ENCODE assay signal across 32 cellular contexts in genomic region chr2:129465045-129465444, GRCh38.
"Had no signal": no experiment of that assay in that cellular context is flagged by ENCODE, and none has a peak within 500 bp of the region (broad histone marks: within the 10 kb centered on the region; RNA-seq: fewer than 3 reads in every experiment).

No MANE protein-coding gene starts in this region.

- H3K9me3 Mint-ChIP-seq: activated B cell treated with CpG ODN at 0.5 μM for 24 hours; activated naive CD4-positive, alpha-beta T cell treated with anti-CD3 and anti-CD28 coated beads for 36 hours; activated naive CD8-positive, alpha-beta T cell treated with anti-CD3 and anti-CD28 coated beads for 36 hours; activated naive CD8-positive, alpha-beta T cell treated with anti-CD3 and anti-CD28 coated beads, Interleukin-2, amount 50 U/mL, for 24 hours; activated T-helper 1 cell treated with anti-CD3 and anti-CD28 coated beads, Interleukin-12 subunit alpha, Interleukin-12 subunit beta, Interleukin-2, Interleukin-4 antibody, amounts not matched to agents 30 ng/mL and 10 ng/mL and 1 ng/mL, durations not matched to agents 14 hours and 24 hours and 36 hours; activated T-helper 2 cell treated with anti-CD3 and anti-CD28 coated beads, Interferon-gamma antibody, Interleukin-2, Interleukin-4, amounts not matched to agents 10 μg/mL and 5 μg/mL and 100 μg/mL, durations not matched to agents 14 hours and 24 hours and 36 hours; T-helper 2 cell treated with Interferon-gamma antibody and Interleukin-4, amounts not matched to agents 5 μg/mL and 100 μg/mL, for 36 hours had no signal

- H3K4me3 Mint-ChIP-seq: activated B cell treated with CpG ODN at 0.5 μM for 24 hours; activated CD4-positive, alpha-beta memory T cell treated with anti-CD3 and anti-CD28 coated beads, Interleukin-2, amount 10 ng/mL, durations not matched to agents 7 days and 5 days; activated naive CD4-positive, alpha-beta T cell treated with anti-CD3 and anti-CD28 coated beads for 36 hours; activated naive CD4-positive, alpha-beta T cell treated with anti-CD3 and anti-CD28 coated beads, Interleukin-2, amount 50 U/mL, for 24 hours; activated naive CD8-positive, alpha-beta T cell treated with anti-CD3 and anti-CD28 coated beads for 36 hours; activated naive CD8-positive, alpha-beta T cell treated with anti-CD3 and anti-CD28 coated beads, Interleukin-2, amount 50 U/mL, for 24 hours; activated T-helper 1 cell treated with anti-CD3 and anti-CD28 coated beads, Interleukin-12 subunit alpha, Interleukin-12 subunit beta, Interleukin-2, Interleukin-4 antibody, amounts not matched to agents 30 ng/mL and 10 ng/mL and 1 ng/mL, durations not matched to agents 14 hours and 24 hours and 36 hours; effector memory CD8-positive, alpha-beta T cell; T-helper 17 cell; T-helper 2 cell treated with Interferon-gamma antibody and Interleukin-4, amounts not matched to agents 5 μg/mL and 100 μg/mL, for 36 hours had no signal

- H3K27ac ChIP-seq: adrenal gland, body of pancreas, esophagus squamous epithelium, gastroesophageal sphincter, WERI-Rb-1 had no signal

- H3K36me3 Mint-ChIP-seq: activated naive CD4-positive, alpha-beta T cell treated with anti-CD3 and anti-CD28 coated beads, Interleukin-2, amount 50 U/mL, for 24 hours; activated naive CD8-positive, alpha-beta T cell treated with anti-CD3 and anti-CD28 coated beads for 36 hours had no signal

- ATAC-seq: activated CD4-positive, CD25-positive, alpha-beta regulatory T cell treated with anti-CD3 and anti-CD28 coated beads, Interleukin-2, amount 50 U/mL, for 24 hours; activated naive CD8-positive, alpha-beta T cell treated with anti-CD3 and anti-CD28 coated beads, Interleukin-2, amount 50 U/mL, for 24 hours; body of pancreas; effector memory CD8-positive, alpha-beta T cell; gastroesophageal sphincter; T-helper 17 cell had no signal

- H3K4me1 ChIP-seq: adrenal gland, body of pancreas, esophagus squamous epithelium, gastroesophageal sphincter had no signal

- H3K27me3 Mint-ChIP-seq: activated B cell treated with CpG ODN at 0.5 μM for 24 hours; activated CD4-positive, alpha-beta memory T cell treated with anti-CD3 and anti-CD28 coated beads, Interleukin-2, amount 10 ng/mL, durations not matched to agents 7 days and 5 days; activated naive CD4-positive, alpha-beta T cell treated with anti-CD3 and anti-CD28 coated beads, Interleukin-2, amount 50 U/mL, for 24 hours; activated naive CD8-positive, alpha-beta T cell treated with anti-CD3 and anti-CD28 coated beads, Interleukin-2, amount 50 U/mL, for 24 hours; effector memory CD8-positive, alpha-beta T cell; T-helper 17 cell had no signal

- H3K9me3 ChIP-seq: adrenal gland, body of pancreas, esophagus squamous epithelium, gastroesophageal sphincter had no signal

- H3K36me3 ChIP-seq: adrenal gland, esophagus squamous epithelium, gastroesophageal sphincter, WERI-Rb-1 had no signal

- H3K27ac Mint-ChIP-seq: activated B cell treated with CpG ODN at 0.5 μM for 24 hours; activated CD4-positive, alpha-beta memory T cell treated with anti-CD3 and anti-CD28 coated beads, Interleukin-2, amount 10 ng/mL, durations not matched to agents 7 days and 5 days; activated naive CD4-positive, alpha-beta T cell treated with anti-CD3 and anti-CD28 coated beads for 36 hours; activated naive CD4-positive, alpha-beta T cell treated with anti-CD3 and anti-CD28 coated beads, Interleukin-2, amount 50 U/mL, for 24 hours; activated naive CD8-positive, alpha-beta T cell treated with anti-CD3 and anti-CD28 coated beads for 36 hours; activated naive CD8-positive, alpha-beta T cell treated with anti-CD3 and anti-CD28 coated beads, Interleukin-2, amount 50 U/mL, for 24 hours; activated T-helper 1 cell treated with anti-CD3 and anti-CD28 coated beads, Interleukin-12 subunit alpha, Interleukin-12 subunit beta, Interleukin-2, Interleukin-4 antibody, amounts not matched to agents 30 ng/mL and 10 ng/mL and 1 ng/mL, durations not matched to agents 14 hours and 24 hours and 36 hours; activated T-helper 2 cell treated with anti-CD3 and anti-CD28 coated beads, Interferon-gamma antibody, Interleukin-2, Interleukin-4, amounts not matched to agents 10 μg/mL and 5 μg/mL and 100 μg/mL, durations not matched to agents 14 hours and 24 hours and 36 hours; effector memory CD8-positive, alpha-beta T cell; T-helper 17 cell; T-helper 2 cell treated with Interferon-gamma antibody and Interleukin-4, amounts not matched to agents 5 μg/mL and 100 μg/mL, for 36 hours had no signal

- H3K4me1 Mint-ChIP-seq: activated B cell treated with CpG ODN at 0.5 μM for 24 hours; activated CD4-positive, alpha-beta memory T cell treated with anti-CD3 and anti-CD28 coated beads, Interleukin-2, amount 10 ng/mL, durations not matched to agents 7 days and 5 days; activated naive CD4-positive, alpha-beta T cell treated with anti-CD3 and anti-CD28 coated beads, Interleukin-2, amount 50 U/mL, for 24 hours; activated naive CD8-positive, alpha-beta T cell treated with anti-CD3 and anti-CD28 coated beads for 36 hours; activated naive CD8-positive, alpha-beta T cell treated with anti-CD3 and anti-CD28 coated beads, Interleukin-2, amount 50 U/mL, for 24 hours; T-helper 17 cell had no signal

- H3K27me3 ChIP-seq: adrenal gland, body of pancreas, esophagus squamous epithelium, gastroesophageal sphincter had no signal

- H3K4me3 ChIP-seq: adrenal gland, body of pancreas, esophagus squamous epithelium, gastroesophageal sphincter had no signal

- DNase-seq: activated B cell treated with CpG ODN at 0.5 μM for 24 hours; activated CD4-positive, alpha-beta memory T cell treated with anti-CD3 and anti-CD28 coated beads, Interleukin-2, amount 10 ng/mL, durations not matched to agents 7 days and 5 days; activated CD4-positive, alpha-beta T cell treated with anti-CD3 and anti-CD28 coated beads for 48 hours; activated CD4-positive, alpha-beta T cell treated with anti-CD3 and anti-CD28 coated beads, Interleukin-2, amount 50 U/mL, for 4 hours; activated CD8-positive, alpha-beta memory T cell treated with anti-CD3 and anti-CD28 coated beads for 24 hours; activated effector memory CD4-positive, alpha-beta T cell treated with anti-CD3 and anti-CD28 coated beads, Interleukin-2, amount 50 U/mL, for 16 hours; activated naive CD4-positive, alpha-beta T cell treated with anti-CD3 and anti-CD28 coated beads for 36 hours; activated naive CD8-positive, alpha-beta T cell treated with anti-CD3 and anti-CD28 coated beads for 36 hours; activated naive CD8-positive, alpha-beta T cell treated with anti-CD3 and anti-CD28 coated beads, Interleukin-2, amount 50 U/mL, for 24 hours; activated T-cell treated with anti-CD3 and anti-CD28 coated beads, Interleukin-2, amount 50 U/mL, for 48 hours; adrenal gland; amygdala; aorta; body of pancreas; caudate nucleus; cortex of kidney; dermis blood vessel endothelial cell; effector CD4-positive, alpha-beta T cell; effector memory CD8-positive, alpha-beta T cell; erythroblast; esophagus squamous epithelium; foreskin melanocyte; T-helper 1 cell; T-helper 17 cell; T1000; WERI-Rb-1 had no signal
